8 cellular contexts compared by ENCODE assay signal in the genomic region with DNA sequence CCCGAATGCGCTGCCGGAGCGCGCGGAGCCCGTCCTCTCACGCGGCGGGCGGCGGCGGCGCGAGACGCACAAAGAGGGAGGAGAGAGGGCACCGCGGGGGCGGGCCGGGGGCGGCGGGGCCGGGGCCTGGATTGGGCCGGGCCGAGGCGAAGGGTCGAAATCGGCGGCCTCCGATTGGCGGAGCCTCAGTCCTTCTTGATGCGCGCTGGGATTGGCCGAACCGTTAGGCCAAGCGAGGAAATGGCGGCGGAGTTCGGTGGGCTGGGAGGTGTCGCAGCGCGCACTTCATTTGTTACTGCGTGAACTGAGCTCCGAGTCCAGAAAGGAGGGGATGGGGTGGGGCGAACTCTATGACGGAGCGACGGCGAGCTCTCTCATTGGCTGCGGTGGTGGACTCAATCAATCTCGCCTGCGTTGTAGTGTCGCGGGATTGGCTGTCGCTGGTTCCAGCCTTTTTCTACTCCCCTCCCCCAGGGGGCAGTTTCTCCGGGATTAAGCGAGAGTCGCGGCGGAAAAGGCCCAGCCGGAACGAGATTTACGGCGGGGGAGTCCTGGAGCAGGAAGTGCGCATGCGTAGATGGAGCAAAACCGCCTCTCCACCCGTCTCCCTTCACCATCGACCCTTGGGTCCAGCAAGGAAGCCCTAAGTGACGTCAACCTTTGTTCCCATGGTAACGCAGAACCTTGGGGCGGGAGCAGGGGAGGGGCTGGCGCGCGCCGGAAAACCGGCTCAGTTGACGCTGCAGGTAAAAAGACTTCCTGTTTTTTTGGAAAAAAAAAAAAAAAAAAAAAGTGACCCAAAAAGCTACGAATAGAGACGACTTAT. TPM values are rescaled to one million over a fixed set of nuclear protein-coding genes. Genes with fewer than 3 reads are reported as not detected.
DNase-seq lines count a peak whose midpoint lies in the region; ATAC-seq and TF ChIP-seq lines count a peak whose summit lies in the region.

A gene with protein sequence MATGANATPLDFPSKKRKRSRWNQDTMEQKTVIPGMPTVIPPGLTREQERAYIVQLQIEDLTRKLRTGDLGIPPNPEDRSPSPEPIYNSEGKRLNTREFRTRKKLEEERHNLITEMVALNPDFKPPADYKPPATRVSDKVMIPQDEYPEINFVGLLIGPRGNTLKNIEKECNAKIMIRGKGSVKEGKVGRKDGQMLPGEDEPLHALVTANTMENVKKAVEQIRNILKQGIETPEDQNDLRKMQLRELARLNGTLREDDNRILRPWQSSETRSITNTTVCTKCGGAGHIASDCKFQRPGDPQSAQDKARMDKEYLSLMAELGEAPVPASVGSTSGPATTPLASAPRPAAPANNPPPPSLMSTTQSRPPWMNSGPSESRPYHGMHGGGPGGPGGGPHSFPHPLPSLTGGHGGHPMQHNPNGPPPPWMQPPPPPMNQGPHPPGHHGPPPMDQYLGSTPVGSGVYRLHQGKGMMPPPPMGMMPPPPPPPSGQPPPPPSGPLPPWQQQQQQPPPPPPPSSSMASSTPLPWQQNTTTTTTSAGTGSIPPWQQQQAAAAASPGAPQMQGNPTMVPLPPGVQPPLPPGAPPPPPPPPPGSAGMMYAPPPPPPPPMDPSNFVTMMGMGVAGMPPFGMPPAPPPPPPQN (minus strand): TSS at position 70 of the 826 bp plus-strand sequence. CDS start 150 bp downstream, outside the sequence.

- peak within 1 kb of the TSS; percentile 79 for H3K4me3 Mint-ChIP-seq in WTC11
- peak within 1 kb of the TSS; percentile 89 to 97 (median 94) for H3K4me3 Mint-ChIP-seq in immature natural killer cell

- H3K9me3 Mint-ChIP-seq in WTC11: no peaks in the 10 kb centered on the region
- no peaks in the 10 kb centered on the region for H3K9me3 Mint-ChIP-seq in immature natural killer cell

- DNase-seq in AG08395 (ENCODE audit: low spot score) (peak; percentile 99), NCI-H226 (peak; percentile 100), WTC11 (ENCODE audit: low spot score) (peak; percentile 98), immature natural killer cell (peak; percentile 100), smooth muscle cell of the brain vasculature (ENCODE audit: low read depth, low spot score) (peak; percentile 100)
- peak; percentile 100 for DNase-seq in central memory CD4-positive, alpha-beta T cell

- POLR2A ChIA-PET in WTC11 (lab: Charles Lee): interaction anchor here (0.5 to 2.3 kb wide), 19 partner anchors 8 to 720 kb away, joined by 3 to 45 read pairs (median 4); a partner anchor contains a TSS

- TF ChIP-seq CTCF in WTC11 (IDR thresholded peaks at IDR 0.05): no peak

- peak within 1 kb of the TSS; percentile 98 for H3K27ac Mint-ChIP-seq in WTC11
- H3K27ac Mint-ChIP-seq in immature natural killer cell: peak within 1 kb of the TSS; percentile 98 to 100 (median 99)

- peaks cover 37% of the 10 kb centered on the region for H3K36me3 Mint-ChIP-seq in WTC11
- peaks cover 8 to 30% (median 26%) of the 10 kb centered on the region in 3 donors for H3K36me3 Mint-ChIP-seq in immature natural killer cell

- ATAC-seq in GM18909 (IDR thresholded peaks at IDR 0.05; ENCODE audit: poor library complexity, unreplicated experiment): peak; percentile 83
- ATAC-seq in HG03175 (IDR thresholded peaks at IDR 0.05; ENCODE audit: unreplicated experiment): peak; percentile 84
- peak; percentile 95 for ATAC-seq in WTC11

- H3K4me1 Mint-ChIP-seq in WTC11 (peaks cover 32% of the 10 kb centered on the region), immature natural killer cell (peaks cover 42 to 57% of the 10 kb centered on the region in 2 donors)

- H3K27me3 Mint-ChIP-seq in WTC11 (ENCODE audit: low read depth) (no peaks in the 10 kb centered on the region), immature natural killer cell (ENCODE audit: low read depth in 3 of 3) (peaks cover 20 to 29% (median 20%) of the 10 kb centered on the region in 3 donors)

- CTCF ChIA-PET in WTC11 (lab: Charles Lee): interaction anchor here (0.5 to 2.0 kb wide), 36 partner anchors 8 to 437 kb away, joined by 3 to 23 read pairs (median 4); a partner anchor contains a TSS

TF ChIP-seq in WTC11, 78 proteins besides CTCF, POLR2A, EP300 and RAD21 (continues in another document):
- no peak for TF ChIP-seq EMX1 (CRISPR knock-in tag; IDR thresholded peaks at IDR 0.05)
- TF ChIP-seq SMAD3 (CRISPR knock-in tag; IDR thresholded peaks at IDR 0.05; ENCODE audit: borderline replicate concordance): no peak
- no peak; the same call in 1 of the 2 replicates for TF ChIP-seq FOXP1 (CRISPR knock-in tag; IDR thresholded peaks at IDR 0.05; ENCODE audit: borderline replicate concordance)
- TF ChIP-seq, protein P1, sequence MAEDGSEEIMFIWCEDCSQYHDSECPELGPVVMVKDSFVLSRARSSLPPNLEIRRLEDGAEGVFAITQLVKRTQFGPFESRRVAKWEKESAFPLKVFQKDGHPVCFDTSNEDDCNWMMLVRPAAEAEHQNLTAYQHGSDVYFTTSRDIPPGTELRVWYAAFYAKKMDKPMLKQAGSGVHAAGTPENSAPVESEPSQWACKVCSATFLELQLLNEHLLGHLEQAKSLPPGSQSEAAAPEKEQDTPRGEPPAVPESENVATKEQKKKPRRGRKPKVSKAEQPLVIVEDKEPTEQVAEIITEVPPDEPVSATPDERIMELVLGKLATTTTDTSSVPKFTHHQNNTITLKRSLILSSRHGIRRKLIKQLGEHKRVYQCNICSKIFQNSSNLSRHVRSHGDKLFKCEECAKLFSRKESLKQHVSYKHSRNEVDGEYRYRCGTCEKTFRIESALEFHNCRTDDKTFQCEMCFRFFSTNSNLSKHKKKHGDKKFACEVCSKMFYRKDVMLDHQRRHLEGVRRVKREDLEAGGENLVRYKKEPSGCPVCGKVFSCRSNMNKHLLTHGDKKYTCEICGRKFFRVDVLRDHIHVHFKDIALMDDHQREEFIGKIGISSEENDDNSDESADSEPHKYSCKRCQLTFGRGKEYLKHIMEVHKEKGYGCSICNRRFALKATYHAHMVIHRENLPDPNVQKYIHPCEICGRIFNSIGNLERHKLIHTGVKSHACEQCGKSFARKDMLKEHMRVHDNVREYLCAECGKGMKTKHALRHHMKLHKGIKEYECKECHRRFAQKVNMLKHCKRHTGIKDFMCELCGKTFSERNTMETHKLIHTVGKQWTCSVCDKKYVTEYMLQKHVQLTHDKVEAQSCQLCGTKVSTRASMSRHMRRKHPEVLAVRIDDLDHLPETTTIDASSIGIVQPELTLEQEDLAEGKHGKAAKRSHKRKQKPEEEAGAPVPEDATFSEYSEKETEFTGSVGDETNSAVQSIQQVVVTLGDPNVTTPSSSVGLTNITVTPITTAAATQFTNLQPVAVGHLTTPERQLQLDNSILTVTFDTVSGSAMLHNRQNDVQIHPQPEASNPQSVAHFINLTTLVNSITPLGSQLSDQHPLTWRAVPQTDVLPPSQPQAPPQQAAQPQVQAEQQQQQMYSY (CRISPR knock-in tag; IDR thresholded peaks at IDR 0.05): no peak
- TF ChIP-seq, protein P2, sequence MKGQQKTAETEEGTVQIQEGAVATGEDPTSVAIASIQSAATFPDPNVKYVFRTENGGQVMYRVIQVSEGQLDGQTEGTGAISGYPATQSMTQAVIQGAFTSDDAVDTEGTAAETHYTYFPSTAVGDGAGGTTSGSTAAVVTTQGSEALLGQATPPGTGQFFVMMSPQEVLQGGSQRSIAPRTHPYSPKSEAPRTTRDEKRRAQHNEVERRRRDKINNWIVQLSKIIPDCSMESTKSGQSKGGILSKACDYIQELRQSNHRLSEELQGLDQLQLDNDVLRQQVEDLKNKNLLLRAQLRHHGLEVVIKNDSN (CRISPR knock-in tag; IDR thresholded peaks at IDR 0.05): no peak
- TF ChIP-seq RELA (CRISPR knock-in tag; IDR thresholded peaks at IDR 0.05; ENCODE audit: borderline replicate concordance): no peak
- TF ChIP-seq PRRX2 (CRISPR knock-in tag; IDR thresholded peaks at IDR 0.05): no peak
- TF ChIP-seq, protein P3, sequence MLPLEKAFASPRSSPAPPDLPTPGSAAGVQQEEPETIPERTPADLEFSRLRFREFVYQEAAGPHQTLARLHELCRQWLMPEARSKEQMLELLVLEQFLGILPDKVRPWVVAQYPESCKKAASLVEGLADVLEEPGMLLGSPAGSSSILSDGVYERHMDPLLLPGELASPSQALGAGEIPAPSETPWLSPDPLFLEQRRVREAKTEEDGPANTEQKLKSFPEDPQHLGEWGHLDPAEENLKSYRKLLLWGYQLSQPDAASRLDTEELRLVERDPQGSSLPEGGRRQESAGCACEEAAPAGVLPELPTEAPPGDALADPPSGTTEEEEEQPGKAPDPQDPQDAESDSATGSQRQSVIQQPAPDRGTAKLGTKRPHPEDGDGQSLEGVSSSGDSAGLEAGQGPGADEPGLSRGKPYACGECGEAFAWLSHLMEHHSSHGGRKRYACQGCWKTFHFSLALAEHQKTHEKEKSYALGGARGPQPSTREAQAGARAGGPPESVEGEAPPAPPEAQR (CRISPR knock-in tag; IDR thresholded peaks at IDR 0.05): no peak
- no peak for TF ChIP-seq NR2C2 (CRISPR knock-in tag; IDR thresholded peaks at IDR 0.05)
- TF ChIP-seq, protein P4, sequence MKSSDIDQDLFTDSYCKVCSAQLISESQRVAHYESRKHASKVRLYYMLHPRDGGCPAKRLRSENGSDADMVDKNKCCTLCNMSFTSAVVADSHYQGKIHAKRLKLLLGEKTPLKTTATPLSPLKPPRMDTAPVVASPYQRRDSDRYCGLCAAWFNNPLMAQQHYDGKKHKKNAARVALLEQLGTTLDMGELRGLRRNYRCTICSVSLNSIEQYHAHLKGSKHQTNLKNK (CRISPR knock-in tag; IDR thresholded peaks at IDR 0.05): no peak
- TF ChIP-seq NFE2L1 (CRISPR knock-in tag; IDR thresholded peaks at IDR 0.05): no peak
- TF ChIP-seq ATF1 (CRISPR knock-in tag; IDR thresholded peaks at IDR 0.05): no peak
- TF ChIP-seq JAZF1 (CRISPR knock-in tag; IDR thresholded peaks at IDR 0.05): no peak
- no peak for TF ChIP-seq TEAD4 (CRISPR knock-in tag; IDR thresholded peaks at IDR 0.05)
- TF ChIP-seq, protein P5, sequence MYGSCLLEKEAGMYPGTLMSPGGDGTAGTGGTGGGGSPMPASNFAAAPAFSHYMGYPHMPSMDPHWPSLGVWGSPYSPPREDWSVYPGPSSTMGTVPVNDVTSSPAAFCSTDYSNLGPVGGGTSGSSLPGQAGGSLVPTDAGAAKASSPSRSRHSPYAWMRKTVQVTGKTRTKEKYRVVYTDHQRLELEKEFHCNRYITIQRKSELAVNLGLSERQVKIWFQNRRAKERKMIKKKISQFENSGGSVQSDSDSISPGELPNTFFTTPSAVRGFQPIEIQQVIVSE (CRISPR knock-in tag; IDR thresholded peaks at IDR 0.05; ENCODE audit: borderline replicate concordance): no peak

RNA-seq across cellular contexts. Expression of the gene that starts here (rescaled TPM):
- 285 to 314 TPM (median 300 TPM) in 3 replicates for total RNA-seq in WTC11 (2021)
- 100 to 1,000 TPM in 1 of 3 donors, 10 to 100 TPM in 2; 51.1 to 142 (median 56.3) TPM for polyA plus RNA-seq in immature natural killer cell

Comparison
In these comparisons a context has a peak if more than half of its experiments do, and no peak if none do; other contexts are left out.
1. Peak in every context shown above with its lines: DNase-seq and ATAC-seq.